Comparison of ENCODE assay signal across 14 cellular contexts in genomic region chr1:200526709-200527612, GRCh38.
A peak's percentile ranks its signal among the peaks of the same experiment; 100 is the strongest.
DNase-seq lines count a peak whose midpoint lies in the region; ATAC-seq, FAIRE-seq and TF ChIP-seq lines count a peak whose summit lies in the region.
"Had no signal": no experiment of that assay in that cellular context is flagged by ENCODE, and none has a peak within 500 bp of the region (broad histone marks: within the 10 kb centered on the region; RNA-seq: fewer than 3 reads in every experiment).

No MANE protein-coding gene starts in this region.

- peak; percentile 10 for DNase-seq in NCI-H748 (lab: John Stamatoyannopoulos, UW; ENCODE audit: unreplicated experiment)
- no peak for DNase-seq in NCI-H748 treated with DMSO at 0.1 percent for 48 hours (lab: John Stamatoyannopoulos, UW)
- peak; percentile 26 for DNase-seq in RCC 7860 (ENCODE audit: low spot score)
- DNase-seq in smooth muscle cell of the brain vasculature (ENCODE audit: low read depth, low spot score) = peak; percentile 6
- DNase-seq in adrenal gland = no peak
- DNase-seq in NCI-H774 (lab: John Stamatoyannopoulos, UW) = no peak
- no peak for DNase-seq in CD8-positive, alpha-beta T cell
- DNase-seq: mucosa of descending colon, NCI-H1048 had no signal

- no peak overlapping the region for H3K27ac ChIP-seq in adrenal gland
- no peak overlapping the region for H3K27ac ChIP-seq in CD8-positive, alpha-beta T cell (ENCODE audit: low read depth, low read length)
- H3K27ac ChIP-seq: epithelial cell of prostate, SK-N-MC, tibial nerve had no signal

- no peak for TF ChIP-seq CTCF in adrenal gland (IDR thresholded peaks at IDR 0.05)
- no peak for TF ChIP-seq CTCF in CD8-positive, alpha-beta T cell (IDR thresholded peaks at IDR 0.05)

- H3K27ac Mint-ChIP-seq in CD8-positive, alpha-beta T cell = no peak overlapping the region

- H3K36me3 Mint-ChIP-seq in CD8-positive, alpha-beta T cell = no peaks in the 10 kb centered on the region

- H3K9me3 ChIP-seq in adrenal gland (replicated peaks in 1 of 3) = no peaks in the 10 kb centered on the region
- H3K9me3 ChIP-seq in CD8-positive, alpha-beta T cell (ENCODE audit: low read length) = no peaks in the 10 kb centered on the region
- H3K9me3 ChIP-seq: mucosa of descending colon, tibial nerve had no signal

- no peak for FAIRE-seq in RCC 7860 (lab: Jason Lieb, UNC)
- FAIRE-seq: A204.1 had no signal

- no peaks in the 10 kb centered on the region for H3K27me3 Mint-ChIP-seq in CD8-positive, alpha-beta T cell (ENCODE audit: low read depth)

- no peak overlapping the region for H3K4me3 ChIP-seq in adrenal gland
- no peak overlapping the region for H3K4me3 ChIP-seq in CD8-positive, alpha-beta T cell (ENCODE audit: low read depth, low read length)
- H3K4me3 ChIP-seq: mucosa of descending colon, SK-N-MC, tibial nerve had no signal

- no peaks in the 10 kb centered on the region for H3K4me1 ChIP-seq in adrenal gland (replicated peaks in 1 of 2)
- H3K4me1 ChIP-seq in CD8-positive, alpha-beta T cell (ENCODE audit: insufficient read depth, low read length) = peaks cover 31% of the 10 kb centered on the region

- H3K36me3 ChIP-seq in adrenal gland (replicated peaks in 1 of 2) = no peaks in the 10 kb centered on the region
- H3K36me3 ChIP-seq in CD8-positive, alpha-beta T cell (ENCODE audit: insufficient read depth, low read length) = no peaks in the 10 kb centered on the region
- H3K36me3 ChIP-seq: tibial nerve had no signal

- CTCF ChIA-PET in CD8-positive, alpha-beta T cell (lab: Charles Lee) = interaction anchor here (1.8 kb wide), 1 partner anchor 16 kb away, joined by 7 read pairs; no protein-coding TSS in a partner anchor

- TF ChIP-seq POLR2A in adrenal gland (IDR thresholded peaks at IDR 0.05) = no peak

- no peak overlapping the region for H3K4me3 Mint-ChIP-seq in CD8-positive, alpha-beta T cell

- H3K4me1 Mint-ChIP-seq in CD8-positive, alpha-beta T cell (ENCODE audit: low read depth) = peaks cover 35% of the 10 kb centered on the region

- no peaks in the 10 kb centered on the region for H3K27me3 ChIP-seq in adrenal gland
- H3K27me3 ChIP-seq in CD8-positive, alpha-beta T cell (ENCODE audit: insufficient read depth, low read length) = no peaks in the 10 kb centered on the region
- H3K27me3 ChIP-seq: tibial nerve had no signal

- POLR2A ChIA-PET in CD8-positive, alpha-beta T cell (lab: Charles Lee) = no interaction called here

- intact Hi-C loops in adrenal gland (cut with DNase I) = no loop called here
- intact Hi-C loops in CD8-positive, alpha-beta T cell (cut with DNase I, micrococcal nuclease) = no loop called here

- peak; percentile 54 for ATAC-seq in HG02759 (IDR thresholded peaks at IDR 0.05; ENCODE audit: unreplicated experiment)
- no peak for ATAC-seq in CD8-positive, alpha-beta T cell
- ATAC-seq: mucosa of descending colon had no signal

- no peaks in the 10 kb centered on the region for H3K9me3 Mint-ChIP-seq in CD8-positive, alpha-beta T cell

- WGBS in adrenal gland, 4 donors = 84 to 89% (median 87%) methylated on average over 3 to 5 of the region's 5 CpGs

Comparison
In these comparisons a context has a peak if more than half of its experiments do, and no peak if none do; other contexts are left out.
1. DNase-seq: peak in NCI-H748 (single experiment), RCC 7860 (single experiment) and smooth muscle cell of the brain vasculature (single experiment); none in NCI-H748 treated with DMSO at 0.1 percent for 48 hours (single experiment), adrenal gland (0 of 7), NCI-H774 (single experiment) and CD8-positive, alpha-beta T cell (0 of 7).